ENCODE assay signal across 18 cellular contexts in genomic region chr5:60794691-60795090, GRCh38. TPM values are rescaled to one million over a fixed set of nuclear protein-coding genes. Genes with fewer than 3 reads are reported as not detected.
"Had no signal": no experiment of that assay in that cellular context is flagged by ENCODE, and none has a peak within 500 bp of the region (broad histone marks: within the 10 kb centered on the region; RNA-seq: fewer than 3 reads in every experiment).

No MANE protein-coding gene starts in this region.

- H3K9ac ChIP-seq: neural progenitor cell had no signal

- H3K36me3 ChIP-seq: left ventricle myocardium inferior, neural progenitor cell, WERI-Rb-1 had no signal

- DNase-seq: activated CD4-positive, alpha-beta T cell treated with anti-CD3 and anti-CD28 coated beads for 1 hour; activated CD4-positive, alpha-beta T cell treated with anti-CD3 and anti-CD28 coated beads, Interleukin-2, amount 50 U/mL, for 1 hour; activated CD8-positive, alpha-beta T cell treated with anti-CD3 and anti-CD28 coated beads, Interleukin-2, amount 10 ng/mL, durations not matched to agents 7 days and 5 days; activated T-cell treated with anti-CD3 and anti-CD28 coated beads, Interleukin-2, amount 50 U/mL, for 1 hour; aorta; effector CD4-positive, alpha-beta T cell; erythroblast; foreskin fibroblast; left ventricle myocardium inferior; naive thymus-derived CD8-positive, alpha-beta T cell; retina; stimulated activated CD4-positive, alpha-beta T cell treated with anti-CD3 and anti-CD28 coated beads, Interleukin-4, amount 100 ng/mL, for 1 hour; stimulated activated naive CD8-positive, alpha-beta T cell treated with anti-CD3 and anti-CD28 coated beads, Interleukin-15, Interleukin-2, amounts not matched to agents 100 U/mL and 50 U/mL, for 24 hours; T-helper 2 cell; WERI-Rb-1 had no signal

- ATAC-seq: activated CD8-positive, alpha-beta T cell treated with anti-CD3 and anti-CD28 coated beads, Interleukin-2, amount 10 ng/mL, durations not matched to agents 7 days and 5 days; activated naive CD4-positive, alpha-beta T cell treated with anti-CD3 and anti-CD28 coated beads, Interleukin-2, amount 50 U/mL, for 72 hours; naive thymus-derived CD8-positive, alpha-beta T cell; stimulated activated naive CD8-positive, alpha-beta T cell treated with anti-CD3 and anti-CD28 coated beads, Interleukin-15, Interleukin-2, amounts not matched to agents 100 U/mL and 50 U/mL, for 24 hours had no signal

- H2AFZ ChIP-seq: neural progenitor cell had no signal

- H3K4me2 ChIP-seq: neural progenitor cell had no signal

- H3K4me1 ChIP-seq: left ventricle myocardium inferior had no signal

- H3K4me3 ChIP-seq: left ventricle myocardium inferior, neural progenitor cell had no signal

- H3K27me3 ChIP-seq: neural progenitor cell had no signal

- H3K9me3 ChIP-seq: left ventricle myocardium inferior had no signal

- H3K27ac ChIP-seq: left ventricle myocardium inferior, neural progenitor cell, WERI-Rb-1 had no signal

RNA-seq across cellular contexts. Expression of gene ELOVL7, which starts 49.4 kb away (rescaled TPM):
- total RNA-seq: glomerular endothelial cell; naive thymus-derived CD8-positive, alpha-beta T cell had no signal
